23 cellular contexts compared by ENCODE assay signal in genomic region chr5:34684980-34685352, GRCh38. TPM values are rescaled to one million over a fixed set of nuclear protein-coding genes. Genes with fewer than 3 reads are reported as not detected.
A peak's percentile ranks its signal among the peaks of the same experiment; 100 is the strongest.
DNase-seq lines count a peak whose midpoint lies in the region; ATAC-seq and TF ChIP-seq lines count a peak whose summit lies in the region.
"Had no signal": no experiment of that assay in that cellular context is flagged by ENCODE, and none has a peak within 500 bp of the region (broad histone marks: within the 10 kb centered on the region; RNA-seq: fewer than 3 reads in every experiment).

No MANE protein-coding gene starts in this region.

- peak overlapping the region; percentile 92 for H3K27ac ChIP-seq in ACC112 (ENCODE audit: low read depth, low read length)
- H3K27ac ChIP-seq in HUES64 (ENCODE audit: low read depth, low read length): peak overlapping the region; percentile 78
- H3K27ac ChIP-seq: HL-60 had no signal

- peaks cover 17% of the 10 kb centered on the region for H3K36me3 Mint-ChIP-seq in endothelial cell (ENCODE audit: low read depth, unreplicated experiment)
- peaks cover 2% of the 10 kb centered on the region for H3K36me3 Mint-ChIP-seq in neural crest cell (ENCODE audit: low read depth)
- H3K36me3 Mint-ChIP-seq: activated naive CD8-positive, alpha-beta T cell; naive thymus-derived CD4-positive, alpha-beta T cell; stimulated activated effector memory CD8-positive, alpha-beta T cell treated with anti-CD3 and anti-CD28 coated beads, Interleukin-12 subunit alpha, Interleukin-12 subunit beta, amount 100 ng/mL, for 72 hours had no signal

- H3K36me3 ChIP-seq in ACC112 (ENCODE audit: insufficient read depth, low read length): peaks cover 9% of the 10 kb centered on the region
- H3K36me3 ChIP-seq in HUES64 (ENCODE audit: insufficient read depth, low read length): peaks cover 30% of the 10 kb centered on the region
- H3K36me3 ChIP-seq: thyroid gland had no signal

- peaks cover 28% of the 10 kb centered on the region for H3K4me1 Mint-ChIP-seq in endothelial cell (ENCODE audit: unreplicated experiment)
- peaks cover 55% of the 10 kb centered on the region for H3K4me1 Mint-ChIP-seq in neural crest cell
- H3K4me1 Mint-ChIP-seq: CD4-positive, alpha-beta memory T cell; naive thymus-derived CD4-positive, alpha-beta T cell; stimulated activated effector memory CD8-positive, alpha-beta T cell treated with anti-CD3 and anti-CD28 coated beads, Interleukin-12 subunit alpha, Interleukin-12 subunit beta, amount 100 ng/mL, for 72 hours; T-helper 17 cell had no signal

- no peak overlapping the region for H2AFZ ChIP-seq in ACC112 (ENCODE audit: low read length, unreplicated experiment)

- H3K9me3 Mint-ChIP-seq in endothelial cell (ENCODE audit: unreplicated experiment) (no peaks in the 10 kb centered on the region), neural crest cell (no peaks in the 10 kb centered on the region)
- H3K9me3 Mint-ChIP-seq: activated T-cell treated with anti-CD3 and anti-CD28 coated beads, Interleukin-2, amount 50 U/mL, for 72 hours; CD4-positive, alpha-beta memory T cell; naive thymus-derived CD4-positive, alpha-beta T cell; stimulated activated effector memory CD8-positive, alpha-beta T cell treated with anti-CD3 and anti-CD28 coated beads, Interleukin-12 subunit alpha, Interleukin-12 subunit beta, amount 100 ng/mL, for 72 hours had no signal

- H3K27ac Mint-ChIP-seq in endothelial cell (ENCODE audit: unreplicated experiment) (peak overlapping the region; percentile 54), neural crest cell (ENCODE audit: unreplicated experiment) (peak overlapping the region; percentile 17)
- H3K27ac Mint-ChIP-seq: activated CD8-positive, alpha-beta T cell treated with anti-CD3 and anti-CD28 coated beads, Interleukin-2, amount 10 ng/mL, durations not matched to agents 7 days and 5 days; activated naive CD8-positive, alpha-beta T cell; activated T-cell treated with anti-CD3 and anti-CD28 coated beads, Interleukin-2, amount 50 U/mL, for 72 hours; CD4-positive, alpha-beta memory T cell; naive thymus-derived CD4-positive, alpha-beta T cell; stimulated activated effector memory CD8-positive, alpha-beta T cell treated with anti-CD3 and anti-CD28 coated beads, Interleukin-12 subunit alpha, Interleukin-12 subunit beta, amount 100 ng/mL, for 72 hours; T-helper 17 cell had no signal

- DNase-seq in endothelial cell (ENCODE audit: low spot score) (no peak), neural crest cell (ENCODE audit: low read depth, low spot score) (no peak), NCI-H526 (lab: John Stamatoyannopoulos, UW) (no peak), NCI-H510A treated with DMSO at 0.1 percent for 48 hours (lab: John Stamatoyannopoulos, UW) (no peak)
- DNase-seq: activated CD4-positive, CD25-positive, alpha-beta regulatory T cell; activated CD8-positive, alpha-beta T cell treated with anti-CD3 and anti-CD28 coated beads, Interleukin-2, amount 10 ng/mL, durations not matched to agents 7 days and 5 days; CD4-positive, alpha-beta memory T cell; DMS79; KG1; left ventricle myocardium superior; naive thymus-derived CD4-positive, alpha-beta T cell; NCI-H2029 treated with DMSO at 0.1 percent for 48 hours; SHP77; T-helper 17 cell; thyroid gland had no signal

- H3K4me3 ChIP-seq in ACC112 (ENCODE audit: low read depth, low read length): no peak overlapping the region
- no peak overlapping the region for H3K4me3 ChIP-seq in HUES64 (ENCODE audit: low read length)
- H3K4me3 ChIP-seq: thyroid gland had no signal

- peaks cover 58% of the 10 kb centered on the region for H3K4me1 ChIP-seq in ACC112 (ENCODE audit: control insufficient read depth, insufficient read depth, low read length, unreplicated experiment)
- peaks cover 45% of the 10 kb centered on the region for H3K4me1 ChIP-seq in HUES64 (ENCODE audit: insufficient read depth, low read length)

- H3K27me3 ChIP-seq in ACC112 (ENCODE audit: insufficient read depth, low read length) (no peaks in the 10 kb centered on the region), HUES64 (ENCODE audit: insufficient read depth, low read length) (no peaks in the 10 kb centered on the region)
- H3K27me3 ChIP-seq: thyroid gland had no signal

- 79% methylated on average over 3 of the region's 4 CpGs for WGBS in HUES64

- H3K79me2 ChIP-seq in ACC112 (ENCODE audit: control insufficient read depth, insufficient read depth, low read length, unreplicated experiment): peaks cover 87% of the 10 kb centered on the region

- H3K9ac ChIP-seq in HUES64 (ENCODE audit: low read depth, low read length): peak overlapping the region; percentile 11; the same call in 1 of the 2 replicates

- no peaks in the 10 kb centered on the region for H3K27me3 Mint-ChIP-seq in endothelial cell (ENCODE audit: unreplicated experiment)
- no peaks in the 10 kb centered on the region for H3K27me3 Mint-ChIP-seq in neural crest cell (ENCODE audit: low read depth)
- H3K27me3 Mint-ChIP-seq: T-helper 17 cell had no signal

- no peak overlapping the region for H3K4me3 Mint-ChIP-seq in endothelial cell (ENCODE audit: unreplicated experiment)
- no peak overlapping the region for H3K4me3 Mint-ChIP-seq in neural crest cell
- H3K4me3 Mint-ChIP-seq: activated CD8-positive, alpha-beta T cell treated with anti-CD3 and anti-CD28 coated beads, Interleukin-2, amount 10 ng/mL, durations not matched to agents 7 days and 5 days; activated naive CD8-positive, alpha-beta T cell; activated T-cell treated with anti-CD3 and anti-CD28 coated beads, Interleukin-2, amount 50 U/mL, for 72 hours; CD4-positive, alpha-beta memory T cell; naive thymus-derived CD4-positive, alpha-beta T cell; stimulated activated effector memory CD8-positive, alpha-beta T cell treated with anti-CD3 and anti-CD28 coated beads, Interleukin-12 subunit alpha, Interleukin-12 subunit beta, amount 100 ng/mL, for 72 hours; T-helper 17 cell had no signal

- TF ChIP-seq CTCF in endothelial cell (IDR thresholded peaks at IDR 0.05; ENCODE audit: unreplicated experiment) (no peak), neural crest cell (conservative IDR thresholded peaks at IDR 0.05) (no peak)

- H3K9me3 ChIP-seq in HUES64 (ENCODE audit: insufficient read depth, low read depth, low read length): no peaks in the 10 kb centered on the region
- H3K9me3 ChIP-seq: thyroid gland had no signal

- ATAC-seq in GM18873 (IDR thresholded peaks at IDR 0.05; ENCODE audit: low FRiP score, unreplicated experiment) (no peak), GM21390 (IDR thresholded peaks at IDR 0.05; ENCODE audit: unreplicated experiment) (no peak)
- ATAC-seq: activated CD8-positive, alpha-beta T cell treated with anti-CD3 and anti-CD28 coated beads, Interleukin-2, amount 10 ng/mL, durations not matched to agents 7 days and 5 days; naive thymus-derived CD4-positive, alpha-beta T cell; T-helper 17 cell had no signal

RNA-seq across cellular contexts. Expression of gene RAI14, which starts 28.8 kb away (rescaled TPM):
- 61.6 TPM for polyA plus RNA-seq in HUES64 (2013, experiment 1 of 2)
- 57.2 TPM for polyA plus RNA-seq in HUES64 (2013, experiment 2 of 2)
- total RNA-seq in endothelial cell (ENCODE audit: unreplicated experiment) (127 TPM), neural crest cell (82.7 and 92.7 TPM in 2 replicates)
- total RNA-seq: activated CD8-positive, alpha-beta T cell treated with anti-CD3 and anti-CD28 coated beads, Interleukin-2, amount 10 ng/mL, durations not matched to agents 7 days and 5 days had no signal
- polyA plus RNA-seq: naive thymus-derived CD4-positive, alpha-beta T cell had no signal
